Comparison of ENCODE assay signal across 9 cellular contexts in the genomic region with DNA sequence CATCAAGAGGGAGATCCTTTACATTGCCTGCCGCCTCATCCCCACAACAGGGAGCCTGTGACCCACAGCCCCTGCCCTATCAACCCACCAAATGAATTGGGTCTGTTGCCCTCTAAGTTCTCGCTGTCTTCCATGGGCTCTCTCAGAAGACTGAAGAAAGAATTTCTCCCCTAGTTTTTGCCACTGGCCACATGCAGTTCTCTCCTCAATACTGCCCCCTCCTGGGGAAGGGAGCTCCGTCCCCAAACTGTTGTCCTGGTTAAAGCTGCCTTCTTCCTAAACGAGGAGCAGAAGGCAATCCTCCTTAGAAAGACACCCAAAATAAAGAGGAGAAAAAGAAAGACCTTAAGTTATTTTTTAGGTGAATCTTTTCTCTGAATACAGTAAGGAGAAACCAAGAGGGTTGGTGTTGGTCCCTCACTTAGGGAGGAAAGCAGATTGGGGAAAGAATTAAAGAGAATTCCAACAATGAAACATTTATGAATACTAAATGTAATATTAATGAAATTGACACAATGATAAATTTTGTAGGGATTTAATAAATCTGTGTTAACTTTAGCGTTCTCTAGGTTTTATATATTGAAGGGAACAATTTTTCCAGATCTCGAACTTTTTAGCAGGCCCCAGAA. TPM values are rescaled to one million over a fixed set of nuclear protein-coding genes. Genes with fewer than 3 reads are reported as not detected.
A peak's percentile ranks its signal among the peaks of the same experiment; 100 is the strongest.
DNase-seq lines count a peak whose midpoint lies in the region; ATAC-seq and TF ChIP-seq lines count a peak whose summit lies in the region.
"Had no signal": no experiment of that assay in that cellular context is flagged by ENCODE, and none has a peak within 500 bp of the region (broad histone marks: within the 10 kb centered on the region; RNA-seq: fewer than 3 reads in every experiment).

No MANE protein-coding gene starts in this region.

- no peaks in the 10 kb centered on the region for H3K4me1 Mint-ChIP-seq in CD14-positive monocyte
- no peaks in the 10 kb centered on the region for H3K4me1 Mint-ChIP-seq in activated naive CD8-positive, alpha-beta T cell treated with anti-CD3 and anti-CD28 coated beads, Interleukin-2, amount 50 U/mL, for 24 hours
- H3K4me1 Mint-ChIP-seq: naive B cell had no signal

- no peaks in the 10 kb centered on the region for H3K36me3 ChIP-seq in PC-3 (ENCODE audit: low read depth, low read length)

- peak; percentile 87 for TF ChIP-seq CTCF in CD14-positive monocyte (IDR thresholded peaks at IDR 0.05)
- peak; percentile 93 for TF ChIP-seq CTCF in PC-3 (conservative IDR thresholded peaks at IDR 0.05; ENCODE audit: low read depth, low read length)

- no peak overlapping the region for H3K9ac ChIP-seq in PC-3 (ENCODE audit: low read length)

- H3K9me3 Mint-ChIP-seq in CD14-positive monocyte: peaks cover 0 to 4% (median 0%) of the 10 kb centered on the region in 7 donors
- no peaks in the 10 kb centered on the region for H3K9me3 Mint-ChIP-seq in activated naive CD8-positive, alpha-beta T cell treated with anti-CD3 and anti-CD28 coated beads, Interleukin-2, amount 50 U/mL, for 24 hours
- H3K9me3 Mint-ChIP-seq: naive B cell had no signal

- no peak overlapping the region for H3K27ac Mint-ChIP-seq in CD14-positive monocyte
- no peak overlapping the region for H3K27ac Mint-ChIP-seq in activated naive CD8-positive, alpha-beta T cell treated with anti-CD3 and anti-CD28 coated beads, Interleukin-2, amount 50 U/mL, for 24 hours
- H3K27ac Mint-ChIP-seq: naive B cell had no signal

- no peak for TF ChIP-seq POLR2A in GM18505 (IDR thresholded peaks at IDR 0.05; ENCODE audit: borderline replicate concordance, extremely low read depth, insufficient read depth, insufficient read length)

- no peak overlapping the region for H3K4me3 ChIP-seq in PC-3 (ENCODE audit: low read length)

- no peaks in the 10 kb centered on the region for H3K9me2 ChIP-seq in PC-3 (replicated peaks; ENCODE audit: low read length)

- no peaks in the 10 kb centered on the region for H3K27me3 ChIP-seq in PC-3 (ENCODE audit: low read length)

- peaks cover 5 to 17% (median 11%) of the 10 kb centered on the region in 3 donors for H3K27me3 Mint-ChIP-seq in CD14-positive monocyte (ENCODE audit: low read depth in 3 of 3)
- H3K27me3 Mint-ChIP-seq in activated naive CD8-positive, alpha-beta T cell treated with anti-CD3 and anti-CD28 coated beads, Interleukin-2, amount 50 U/mL, for 24 hours: peaks cover 21% of the 10 kb centered on the region

- H3K4me3 Mint-ChIP-seq in CD14-positive monocyte: no peak overlapping the region
- H3K4me3 Mint-ChIP-seq in activated naive CD8-positive, alpha-beta T cell treated with anti-CD3 and anti-CD28 coated beads, Interleukin-2, amount 50 U/mL, for 24 hours: no peak overlapping the region
- H3K4me3 Mint-ChIP-seq: naive B cell had no signal

- no peak overlapping the region for H3K27ac ChIP-seq in PC-3 (ENCODE audit: low read length)

- no peaks in the 10 kb centered on the region for H3K9me3 ChIP-seq in PC-3 (ENCODE audit: low read length)

- no peak overlapping the region for H2AFZ ChIP-seq in PC-3 (ENCODE audit: low read length)

- BruUV-seq in PC-3 (replicated peaks; lab: Mats Ljungman, UMichigan): no TSS peak

- no peaks in the 10 kb centered on the region for H3K36me3 Mint-ChIP-seq in CD14-positive monocyte
- no peaks in the 10 kb centered on the region for H3K36me3 Mint-ChIP-seq in activated naive CD8-positive, alpha-beta T cell treated with anti-CD3 and anti-CD28 coated beads, Interleukin-2, amount 50 U/mL, for 24 hours (ENCODE audit: low read depth)

- POLR2A ChIA-PET in PC-3 (lab: Charles Lee; ENCODE audit: unreplicated experiment): no interaction called here

- no peaks in the 10 kb centered on the region for H4K20me1 ChIP-seq in PC-3 (ENCODE audit: low read length)

- intact Hi-C loops in CD14-positive monocyte (cut with micrococcal nuclease): loop anchor here in 1 of 2 donors (5.0 kb wide), 1 partner anchor 1177 kb away; no protein-coding TSS in a partner anchor
- intact Hi-C loops in PC-3 (cut with micrococcal nuclease): loop anchor here (1.0 to 5.0 kb wide), 3 partner anchors 253 to 1175 kb away; no protein-coding TSS in a partner anchor

- CTCF ChIA-PET in PC-3 (lab: Charles Lee): interaction anchor here (0.5 to 1.5 kb wide), 9 partner anchors 12 to 1784 kb away, joined by 3 to 9 read pairs (median 4); partner anchors contain the start of gene MARS2

- ATAC-seq in GM18508 (IDR thresholded peaks at IDR 0.05; ENCODE audit: insufficient read depth, unreplicated experiment): peak; percentile 48
- peak; percentile 78 for ATAC-seq in HG03354 (IDR thresholded peaks at IDR 0.05; ENCODE audit: poor library complexity, severe bottlenecking, unreplicated experiment)
- ATAC-seq in PC-3: peak; percentile 45; the same call in 1 of the 2 replicates
- ATAC-seq in activated naive CD8-positive, alpha-beta T cell treated with anti-CD3 and anti-CD28 coated beads, Interleukin-2, amount 50 U/mL, for 24 hours: no peak
- ATAC-seq in GM18505 (IDR thresholded peaks at IDR 0.05; ENCODE audit: unreplicated experiment): no peak

- H3K4me1 ChIP-seq in PC-3 (ENCODE audit: insufficient read depth, low read length): no peaks in the 10 kb centered on the region

- H3K79me2 ChIP-seq in PC-3 (ENCODE audit: low read length): no peaks in the 10 kb centered on the region

- H3F3A ChIP-seq in PC-3 (ENCODE audit: low read length, unreplicated experiment): no peaks in the 10 kb centered on the region

- no peak overlapping the region for H3K4me2 ChIP-seq in PC-3 (ENCODE audit: low read length)

- no peak for DNase-seq in CD14-positive monocyte (ENCODE audit: low spot score)
- DNase-seq in PC-3: peak; percentile 78
- peak; percentile 38 for DNase-seq in activated naive CD8-positive, alpha-beta T cell treated with anti-CD3 and anti-CD28 coated beads, Interleukin-2, amount 50 U/mL, for 24 hours
- peak; percentile 79 for DNase-seq in inferior parietal cortex (ENCODE audit: extremely low spot score)
- peak; percentile 43 for DNase-seq in stimulated activated CD4-positive, alpha-beta T cell treated with anti-CD3 and anti-CD28 coated beads, Interleukin-4, amount 100 ng/mL, for 1 hour
- DNase-seq: naive B cell had no signal

RNA-seq across cellular contexts. Expression of gene SATB2, which starts 31.1 kb away (rescaled TPM):
- under 1 TPM; 0.13 to 0.14 TPM for polyA plus RNA-seq in CD14-positive monocyte
- total RNA-seq in PC-3 (2014; rRNA removed): 3.0 and 5.1 TPM in 2 replicates

Comparison
In these comparisons a context has a peak if more than half of its experiments do, and no peak if none do; other contexts are left out.
1. ATAC-seq: peak in GM18508 (single experiment), HG03354 (single experiment) and PC-3 (single experiment); none in activated naive CD8-positive, alpha-beta T cell treated with anti-CD3 and anti-CD28 coated beads, Interleukin-2, amount 50 U/mL, for 24 hours (single experiment) and GM18505 (single experiment).